1 cellular context compared by ENCODE assay signal in the genomic region with DNA sequence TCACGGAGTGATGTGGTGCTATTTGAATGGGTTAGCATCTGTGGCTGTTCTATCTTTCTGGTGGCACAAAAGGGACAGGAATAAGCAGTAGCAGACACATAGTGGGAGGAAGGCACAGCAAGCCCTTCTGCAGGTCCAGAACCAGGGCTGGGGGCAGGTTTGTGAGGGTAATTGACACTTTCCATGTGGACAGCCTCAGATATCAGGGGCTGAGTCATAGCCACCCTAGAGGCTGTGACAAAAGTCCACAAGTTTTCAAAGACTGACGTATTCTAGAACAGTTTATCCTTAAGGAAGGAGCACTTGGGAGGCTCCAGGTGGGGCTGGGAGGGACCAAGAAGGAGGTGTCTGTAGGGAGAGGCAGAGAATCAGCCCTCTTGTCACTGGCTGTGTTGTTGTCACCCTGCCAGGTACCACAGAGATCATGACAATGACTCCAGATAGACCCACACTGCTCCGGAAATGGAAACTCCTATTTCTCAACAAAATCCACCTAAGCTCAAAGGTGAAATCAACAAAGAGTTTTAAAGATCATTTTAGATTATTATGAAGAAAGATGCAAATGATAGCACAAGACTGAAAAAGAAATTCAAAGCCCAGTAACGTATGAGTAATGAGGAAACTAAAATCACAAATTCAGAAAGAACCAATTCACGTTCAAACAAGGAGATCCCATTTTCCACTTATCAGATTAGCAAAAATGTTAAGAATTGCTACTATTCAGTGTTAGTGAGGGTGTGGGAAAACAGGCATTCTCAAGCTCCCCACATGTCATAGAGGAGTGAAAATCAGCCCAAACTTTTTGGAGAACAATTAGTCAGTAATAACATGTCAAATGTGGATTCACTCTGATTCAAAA.
TF ChIP-seq lines count a peak whose summit lies in the region.

No MANE protein-coding gene starts in this region.

TF ChIP-seq in K562, 482 proteins besides CTCF, POLR2A, EP300 and RAD21 (continued from another document and continues in another):
- TF ChIP-seq, protein P1, sequence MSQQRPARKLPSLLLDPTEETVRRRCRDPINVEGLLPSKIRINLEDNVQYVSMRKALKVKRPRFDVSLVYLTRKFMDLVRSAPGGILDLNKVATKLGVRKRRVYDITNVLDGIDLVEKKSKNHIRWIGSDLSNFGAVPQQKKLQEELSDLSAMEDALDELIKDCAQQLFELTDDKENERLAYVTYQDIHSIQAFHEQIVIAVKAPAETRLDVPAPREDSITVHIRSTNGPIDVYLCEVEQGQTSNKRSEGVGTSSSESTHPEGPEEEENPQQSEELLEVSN (IDR thresholded peaks at IDR 0.05; ENCODE audit: borderline replicate concordance in 1 of 2, extremely low read depth in 1 of 2, insufficient read depth in 1 of 2, insufficient read length in 1 of 2, low read depth in 1 of 2, low read length in 1 of 2, poor library complexity in 1 of 2, severe bottlenecking in 1 of 2): no peak
- TF ChIP-seq, protein P2, sequence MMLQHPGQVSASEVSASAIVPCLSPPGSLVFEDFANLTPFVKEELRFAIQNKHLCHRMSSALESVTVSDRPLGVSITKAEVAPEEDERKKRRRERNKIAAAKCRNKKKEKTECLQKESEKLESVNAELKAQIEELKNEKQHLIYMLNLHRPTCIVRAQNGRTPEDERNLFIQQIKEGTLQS (IDR thresholded peaks at IDR 0.05): peak; percentile 84
- TF ChIP-seq, protein P2 (CRISPR knock-in tag; conservative IDR thresholded peaks at IDR 0.05): no peak
- TF ChIP-seq, protein P3, sequence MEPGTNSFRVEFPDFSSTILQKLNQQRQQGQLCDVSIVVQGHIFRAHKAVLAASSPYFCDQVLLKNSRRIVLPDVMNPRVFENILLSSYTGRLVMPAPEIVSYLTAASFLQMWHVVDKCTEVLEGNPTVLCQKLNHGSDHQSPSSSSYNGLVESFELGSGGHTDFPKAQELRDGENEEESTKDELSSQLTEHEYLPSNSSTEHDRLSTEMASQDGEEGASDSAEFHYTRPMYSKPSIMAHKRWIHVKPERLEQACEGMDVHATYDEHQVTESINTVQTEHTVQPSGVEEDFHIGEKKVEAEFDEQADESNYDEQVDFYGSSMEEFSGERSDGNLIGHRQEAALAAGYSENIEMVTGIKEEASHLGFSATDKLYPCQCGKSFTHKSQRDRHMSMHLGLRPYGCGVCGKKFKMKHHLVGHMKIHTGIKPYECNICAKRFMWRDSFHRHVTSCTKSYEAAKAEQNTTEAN (CRISPR knock-in tag; IDR thresholded peaks at IDR 0.05): no peak
- TF ChIP-seq CAMTA2 (CRISPR knock-in tag; conservative IDR thresholded peaks at IDR 0.05): no peak
- no peak for TF ChIP-seq ZFP1 (CRISPR knock-in tag; IDR thresholded peaks at IDR 0.05)
- TF ChIP-seq IFI16 (CRISPR knock-in tag; IDR thresholded peaks at IDR 0.05): no peak
- 0 out of 2 replicates have a peak, but pooled peaks have one; percentile 26 for TF ChIP-seq CBFA2T2 (conservative IDR thresholded peaks at IDR 0.05)
- TF ChIP-seq SMAD2 (IDR thresholded peaks at IDR 0.05; ENCODE audit: low read depth, low read length): no peak
- no peak; a peak in 1 of 4 replicates for TF ChIP-seq RCOR1 (IDR thresholded peaks at IDR 0.05; ENCODE audit: borderline replicate concordance in 1 of 2, low read depth in 2 of 2, low read length in 2 of 2)
- TF ChIP-seq, protein P4, sequence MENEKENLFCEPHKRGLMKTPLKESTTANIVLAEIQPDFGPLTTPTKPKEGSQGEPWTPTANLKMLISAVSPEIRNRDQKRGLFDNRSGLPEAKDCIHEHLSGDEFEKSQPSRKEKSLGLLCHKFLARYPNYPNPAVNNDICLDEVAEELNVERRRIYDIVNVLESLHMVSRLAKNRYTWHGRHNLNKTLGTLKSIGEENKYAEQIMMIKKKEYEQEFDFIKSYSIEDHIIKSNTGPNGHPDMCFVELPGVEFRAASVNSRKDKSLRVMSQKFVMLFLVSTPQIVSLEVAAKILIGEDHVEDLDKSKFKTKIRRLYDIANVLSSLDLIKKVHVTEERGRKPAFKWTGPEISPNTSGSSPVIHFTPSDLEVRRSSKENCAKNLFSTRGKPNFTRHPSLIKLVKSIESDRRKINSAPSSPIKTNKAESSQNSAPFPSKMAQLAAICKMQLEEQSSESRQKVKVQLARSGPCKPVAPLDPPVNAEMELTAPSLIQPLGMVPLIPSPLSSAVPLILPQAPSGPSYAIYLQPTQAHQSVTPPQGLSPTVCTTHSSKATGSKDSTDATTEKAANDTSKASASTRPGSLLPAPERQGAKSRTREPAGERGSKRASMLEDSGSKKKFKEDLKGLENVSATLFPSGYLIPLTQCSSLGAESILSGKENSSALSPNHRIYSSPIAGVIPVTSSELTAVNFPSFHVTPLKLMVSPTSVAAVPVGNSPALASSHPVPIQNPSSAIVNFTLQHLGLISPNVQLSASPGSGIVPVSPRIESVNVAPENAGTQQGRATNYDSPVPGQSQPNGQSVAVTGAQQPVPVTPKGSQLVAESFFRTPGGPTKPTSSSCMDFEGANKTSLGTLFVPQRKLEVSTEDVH (IDR thresholded peaks at IDR 0.05; ENCODE audit: low read depth, partially characterized antibody): no peak
- TF ChIP-seq ZNF253 (CRISPR knock-in tag; conservative IDR thresholded peaks at IDR 0.05): no peak
- no peak for TF ChIP-seq HNRNPK (IDR thresholded peaks at IDR 0.05; ENCODE audit: low read depth, low read length, poor library complexity, severe bottlenecking)
- TF ChIP-seq EWSR1 (IDR thresholded peaks at IDR 0.05; ENCODE audit: borderline replicate concordance, low read depth, partially characterized antibody): no peak
- no peak for TF ChIP-seq KLF1 (tag; IDR thresholded peaks at IDR 0.05)
- no peak for TF ChIP-seq SNIP1 (IDR thresholded peaks at IDR 0.05; ENCODE audit: low read depth)
- TF ChIP-seq, protein P5, sequence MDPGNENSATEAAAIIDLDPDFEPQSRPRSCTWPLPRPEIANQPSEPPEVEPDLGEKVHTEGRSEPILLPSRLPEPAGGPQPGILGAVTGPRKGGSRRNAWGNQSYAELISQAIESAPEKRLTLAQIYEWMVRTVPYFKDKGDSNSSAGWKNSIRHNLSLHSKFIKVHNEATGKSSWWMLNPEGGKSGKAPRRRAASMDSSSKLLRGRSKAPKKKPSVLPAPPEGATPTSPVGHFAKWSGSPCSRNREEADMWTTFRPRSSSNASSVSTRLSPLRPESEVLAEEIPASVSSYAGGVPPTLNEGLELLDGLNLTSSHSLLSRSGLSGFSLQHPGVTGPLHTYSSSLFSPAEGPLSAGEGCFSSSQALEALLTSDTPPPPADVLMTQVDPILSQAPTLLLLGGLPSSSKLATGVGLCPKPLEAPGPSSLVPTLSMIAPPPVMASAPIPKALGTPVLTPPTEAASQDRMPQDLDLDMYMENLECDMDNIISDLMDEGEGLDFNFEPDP (CRISPR knock-in tag; IDR thresholded peaks at IDR 0.05): no peak
- no peak for TF ChIP-seq WHSC1 (IDR thresholded peaks at IDR 0.05; ENCODE audit: low read length)
- TF ChIP-seq ZSCAN29 (IDR thresholded peaks at IDR 0.05): no peak
- TF ChIP-seq ZFP36 (IDR thresholded peaks at IDR 0.05; ENCODE audit: low read depth, low read length, partially characterized antibody): no peak
- TF ChIP-seq PHF20 (IDR thresholded peaks at IDR 0.05; ENCODE audit: partially characterized antibody): no peak
- TF ChIP-seq STAG1 (CRISPR knock-in tag; IDR thresholded peaks at IDR 0.05; ENCODE audit: borderline replicate concordance): no peak
- no peak for TF ChIP-seq DDX20 (tag; IDR thresholded peaks at IDR 0.05; ENCODE audit: low read depth)
- no peak for TF ChIP-seq EGR1 (conservative IDR thresholded peaks at IDR 0.05)
- TF ChIP-seq CTBP1 (IDR thresholded peaks at IDR 0.05; ENCODE audit: borderline replicate concordance): peak; percentile 42; the same call in 1 of the 2 replicates
- no peak for TF ChIP-seq ZNF551 (CRISPR knock-in tag; IDR thresholded peaks at IDR 0.05)
- TF ChIP-seq RFX1 (IDR thresholded peaks at IDR 0.05): no peak
- TF ChIP-seq GTF2F1 (IDR thresholded peaks at IDR 0.05; ENCODE audit: low read depth, low read length): no peak
- no peak for TF ChIP-seq SRF (CRISPR knock-in tag; IDR thresholded peaks at IDR 0.05)
- TF ChIP-seq KLF16 (IDR thresholded peaks at IDR 0.05): no peak
- peak; percentile 25; the same call in 1 of the 2 replicates for TF ChIP-seq ZNF134 (CRISPR knock-in tag; conservative IDR thresholded peaks at IDR 0.05)
- TF ChIP-seq HNRNPUL1 (IDR thresholded peaks at IDR 0.05; ENCODE audit: low read length): no peak
- TF ChIP-seq ZNF644 (tag; IDR thresholded peaks at IDR 0.05; ENCODE audit: low read depth): no peak
- TF ChIP-seq SIX5 (IDR thresholded peaks at IDR 0.05; ENCODE audit: borderline replicate concordance in 1 of 2, insufficient read depth in 1 of 2, low read depth in 1 of 2, low read length in 2 of 2): no peak
- peak; percentile 81 for TF ChIP-seq ARID1B (IDR thresholded peaks at IDR 0.05)
- TF ChIP-seq ZNF589 (CRISPR knock-in tag; IDR thresholded peaks at IDR 0.05; ENCODE audit: low read depth): no peak
- TF ChIP-seq, protein P6, sequence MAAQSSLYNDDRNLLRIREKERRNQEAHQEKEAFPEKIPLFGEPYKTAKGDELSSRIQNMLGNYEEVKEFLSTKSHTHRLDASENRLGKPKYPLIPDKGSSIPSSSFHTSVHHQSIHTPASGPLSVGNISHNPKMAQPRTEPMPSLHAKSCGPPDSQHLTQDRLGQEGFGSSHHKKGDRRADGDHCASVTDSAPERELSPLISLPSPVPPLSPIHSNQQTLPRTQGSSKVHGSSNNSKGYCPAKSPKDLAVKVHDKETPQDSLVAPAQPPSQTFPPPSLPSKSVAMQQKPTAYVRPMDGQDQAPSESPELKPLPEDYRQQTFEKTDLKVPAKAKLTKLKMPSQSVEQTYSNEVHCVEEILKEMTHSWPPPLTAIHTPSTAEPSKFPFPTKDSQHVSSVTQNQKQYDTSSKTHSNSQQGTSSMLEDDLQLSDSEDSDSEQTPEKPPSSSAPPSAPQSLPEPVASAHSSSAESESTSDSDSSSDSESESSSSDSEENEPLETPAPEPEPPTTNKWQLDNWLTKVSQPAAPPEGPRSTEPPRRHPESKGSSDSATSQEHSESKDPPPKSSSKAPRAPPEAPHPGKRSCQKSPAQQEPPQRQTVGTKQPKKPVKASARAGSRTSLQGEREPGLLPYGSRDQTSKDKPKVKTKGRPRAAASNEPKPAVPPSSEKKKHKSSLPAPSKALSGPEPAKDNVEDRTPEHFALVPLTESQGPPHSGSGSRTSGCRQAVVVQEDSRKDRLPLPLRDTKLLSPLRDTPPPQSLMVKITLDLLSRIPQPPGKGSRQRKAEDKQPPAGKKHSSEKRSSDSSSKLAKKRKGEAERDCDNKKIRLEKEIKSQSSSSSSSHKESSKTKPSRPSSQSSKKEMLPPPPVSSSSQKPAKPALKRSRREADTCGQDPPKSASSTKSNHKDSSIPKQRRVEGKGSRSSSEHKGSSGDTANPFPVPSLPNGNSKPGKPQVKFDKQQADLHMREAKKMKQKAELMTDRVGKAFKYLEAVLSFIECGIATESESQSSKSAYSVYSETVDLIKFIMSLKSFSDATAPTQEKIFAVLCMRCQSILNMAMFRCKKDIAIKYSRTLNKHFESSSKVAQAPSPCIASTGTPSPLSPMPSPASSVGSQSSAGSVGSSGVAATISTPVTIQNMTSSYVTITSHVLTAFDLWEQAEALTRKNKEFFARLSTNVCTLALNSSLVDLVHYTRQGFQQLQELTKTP (IDR thresholded peaks at IDR 0.05; ENCODE audit: low read depth in 1 of 2, partially characterized antibody in 2 of 2): no peak
- TF ChIP-seq, protein P7, sequence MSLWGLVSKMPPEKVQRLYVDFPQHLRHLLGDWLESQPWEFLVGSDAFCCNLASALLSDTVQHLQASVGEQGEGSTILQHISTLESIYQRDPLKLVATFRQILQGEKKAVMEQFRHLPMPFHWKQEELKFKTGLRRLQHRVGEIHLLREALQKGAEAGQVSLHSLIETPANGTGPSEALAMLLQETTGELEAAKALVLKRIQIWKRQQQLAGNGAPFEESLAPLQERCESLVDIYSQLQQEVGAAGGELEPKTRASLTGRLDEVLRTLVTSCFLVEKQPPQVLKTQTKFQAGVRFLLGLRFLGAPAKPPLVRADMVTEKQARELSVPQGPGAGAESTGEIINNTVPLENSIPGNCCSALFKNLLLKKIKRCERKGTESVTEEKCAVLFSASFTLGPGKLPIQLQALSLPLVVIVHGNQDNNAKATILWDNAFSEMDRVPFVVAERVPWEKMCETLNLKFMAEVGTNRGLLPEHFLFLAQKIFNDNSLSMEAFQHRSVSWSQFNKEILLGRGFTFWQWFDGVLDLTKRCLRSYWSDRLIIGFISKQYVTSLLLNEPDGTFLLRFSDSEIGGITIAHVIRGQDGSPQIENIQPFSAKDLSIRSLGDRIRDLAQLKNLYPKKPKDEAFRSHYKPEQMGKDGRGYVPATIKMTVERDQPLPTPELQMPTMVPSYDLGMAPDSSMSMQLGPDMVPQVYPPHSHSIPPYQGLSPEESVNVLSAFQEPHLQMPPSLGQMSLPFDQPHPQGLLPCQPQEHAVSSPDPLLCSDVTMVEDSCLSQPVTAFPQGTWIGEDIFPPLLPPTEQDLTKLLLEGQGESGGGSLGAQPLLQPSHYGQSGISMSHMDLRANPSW (CRISPR knock-in tag; IDR thresholded peaks at IDR 0.05): no peak
- TF ChIP-seq TAF1 (IDR thresholded peaks at IDR 0.05; ENCODE audit: control insufficient read depth, extremely low read depth, insufficient read depth, low read length, severe bottlenecking): no peak
- TF ChIP-seq, protein P8, sequence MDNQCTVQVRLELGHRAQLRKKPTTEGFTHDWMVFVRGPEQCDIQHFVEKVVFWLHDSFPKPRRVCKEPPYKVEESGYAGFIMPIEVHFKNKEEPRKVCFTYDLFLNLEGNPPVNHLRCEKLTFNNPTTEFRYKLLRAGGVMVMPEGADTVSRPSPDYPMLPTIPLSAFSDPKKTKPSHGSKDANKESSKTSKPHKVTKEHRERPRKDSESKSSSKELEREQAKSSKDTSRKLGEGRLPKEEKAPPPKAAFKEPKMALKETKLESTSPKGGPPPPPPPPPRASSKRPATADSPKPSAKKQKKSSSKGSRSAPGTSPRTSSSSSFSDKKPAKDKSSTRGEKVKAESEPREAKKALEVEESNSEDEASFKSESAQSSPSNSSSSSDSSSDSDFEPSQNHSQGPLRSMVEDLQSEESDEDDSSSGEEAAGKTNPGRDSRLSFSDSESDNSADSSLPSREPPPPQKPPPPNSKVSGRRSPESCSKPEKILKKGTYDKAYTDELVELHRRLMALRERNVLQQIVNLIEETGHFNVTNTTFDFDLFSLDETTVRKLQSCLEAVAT (IDR thresholded peaks at IDR 0.05): no peak
- TF ChIP-seq NCOA4 (IDR thresholded peaks at IDR 0.05; ENCODE audit: partially characterized antibody): no peak
